Comparison of ENCODE assay signal across 7 cellular contexts in genomic region chr7:16400896-16401275, GRCh38.
"Had no signal": no experiment of that assay in that cellular context is flagged by ENCODE, and none has a peak within 500 bp of the region (broad histone marks: within the 10 kb centered on the region; RNA-seq: fewer than 3 reads in every experiment).

No MANE protein-coding gene starts in this region.

- H3K9ac ChIP-seq: GM23248 had no signal

- FAIRE-seq: K562 had no signal

- H2AFZ ChIP-seq: GM23248 had no signal

- H3K27ac ChIP-seq: GM23248 had no signal

- ATAC-seq: K562 had no signal

- DNase-seq: GM23248, GOT3, H7, HCEC 1CT, IMR-90, KG1 had no signal

- H3K4me3 ChIP-seq: GM23248, K562 had no signal
